In genomic region chr13:112892759-112893569, GRCh38 we compare ENCODE assay signal across 10 cellular contexts.
A peak's percentile ranks its signal among the peaks of the same experiment; 100 is the strongest.
DNase-seq lines count a peak whose midpoint lies in the region; ATAC-seq and TF ChIP-seq lines count a peak whose summit lies in the region.
"Had no signal": no experiment of that assay in that cellular context is flagged by ENCODE, and none has a peak within 500 bp of the region (broad histone marks: within the 10 kb centered on the region; RNA-seq: fewer than 3 reads in every experiment).

No MANE protein-coding gene starts in this region.

- no peaks in the 10 kb centered on the region for H3K9me3 ChIP-seq in Caco-2
- no peaks in the 10 kb centered on the region for H3K9me3 ChIP-seq in mucosa of descending colon
- H3K9me3 ChIP-seq: Peyer's patch had no signal

- H3K4me3 ChIP-seq in Caco-2 (ENCODE audit: low read depth, low read length) (peak overlapping the region; percentile 57), mucosa of descending colon (no peak overlapping the region)

- H3K4me1 ChIP-seq in Caco-2 (peaks cover 21% of the 10 kb centered on the region), mucosa of descending colon (ENCODE audit: low read depth) (peaks cover 18% of the 10 kb centered on the region)

- H3K27ac ChIP-seq in VCaP, result peak overlapping the region; percentile 63

- BruUV-seq in Caco-2 (replicated peaks; lab: Mats Ljungman, UMichigan), result no TSS peak

- CTCF ChIA-PET in Caco-2 (lab: Charles Lee), result interaction anchor here (1.1 to 1.9 kb wide), 5 partner anchors 19 to 77 kb away, joined by 3 to 11 read pairs (median 4); no protein-coding TSS in a partner anchor

- POLR2A ChIA-PET in Caco-2 (lab: Charles Lee), result interaction anchor here (0.6 to 1.0 kb wide), 3 partner anchors 36 to 136 kb away, joined by 3 to 4 read pairs (median 3); no protein-coding TSS in a partner anchor

- intact Hi-C loops in Caco-2 (cut with micrococcal nuclease; ENCODE audit: unreplicated experiment), result loop anchor here (1.0 kb wide), 1 partner anchor 38 kb away; no protein-coding TSS in a partner anchor
- intact Hi-C loops in mucosa of descending colon (cut with DNase I, micrococcal nuclease), result no loop called here

- peaks cover 23% of the 10 kb centered on the region for H3K36me3 Mint-ChIP-seq in Caco-2 (ENCODE audit: insufficient read depth, unreplicated experiment)

- H3K4me3 Mint-ChIP-seq in Caco-2 (ENCODE audit: unreplicated experiment), result peak overlapping the region; percentile 84

- peak overlapping the region; percentile 95 for H3K27ac Mint-ChIP-seq in Caco-2 (ENCODE audit: unreplicated experiment)

- no peaks in the 10 kb centered on the region for H3K27me3 Mint-ChIP-seq in Caco-2 (ENCODE audit: insufficient read depth, unreplicated experiment)

- DNase-seq in Caco-2 (peak; percentile 62 to 72), mucosa of descending colon (peak; percentile 46 to 72 (median 68)), COLO829 (ENCODE audit: low spot score) (no peak)
- no peak for DNase-seq in stimulated activated CD4-positive, alpha-beta T cell treated with anti-CD3 and anti-CD28 coated beads, Interleukin-4, amount 100 ng/mL, for 4 hours
- DNase-seq: activated gamma-delta T cell treated with Interleukin-2 at 50 U/mL for 16 hours had no signal

- H3K9me3 Mint-ChIP-seq in Caco-2 (ENCODE audit: unreplicated experiment), result no peaks in the 10 kb centered on the region

- ATAC-seq in HG03108 (IDR thresholded peaks at IDR 0.05; ENCODE audit: unreplicated experiment) (peak; percentile 43), mucosa of descending colon (peak; percentile 62), HG02571 (IDR thresholded peaks at IDR 0.05; ENCODE audit: unreplicated experiment) (no peak), HG02884 (IDR thresholded peaks at IDR 0.05; ENCODE audit: unreplicated experiment) (no peak)

- TF ChIP-seq CTCF in Caco-2 (IDR thresholded peaks at IDR 0.05; ENCODE audit: insufficient read depth in 1 of 2, low read depth in 1 of 2, low read length in 1 of 2, severe bottlenecking in 1 of 2, unreplicated experiment in 1 of 2), result no peak
- TF ChIP-seq CTCF in VCaP (conservative IDR thresholded peaks at IDR 0.05), result no peak
- no peak for TF ChIP-seq CTCF in mucosa of descending colon (IDR thresholded peaks at IDR 0.05)

- peaks cover 16% of the 10 kb centered on the region for H3K4me1 Mint-ChIP-seq in Caco-2 (ENCODE audit: low read depth, unreplicated experiment)

- no peaks in the 10 kb centered on the region for H3K27me3 ChIP-seq in Caco-2 (replicated peaks; ENCODE audit: control insufficient read depth, insufficient read depth, low read length)
- H3K27me3 ChIP-seq: Peyer's patch had no signal

- H3K36me3 ChIP-seq in Caco-2 (ENCODE audit: control insufficient read depth, insufficient read depth, low read length) (no peaks in the 10 kb centered on the region), mucosa of descending colon (ENCODE audit: low read depth) (no peaks in the 10 kb centered on the region)
- H3K36me3 ChIP-seq: Peyer's patch had no signal

Comparison
In these comparisons a context has a peak if more than half of its experiments do, and no peak if none do; other contexts are left out.
1. DNase-seq: peak in Caco-2 (2 of 2) and mucosa of descending colon (3 of 3); none in stimulated activated CD4-positive, alpha-beta T cell treated with anti-CD3 and anti-CD28 coated beads, Interleukin-4, amount 100 ng/mL, for 4 hours (0 of 2) and COLO829 (single experiment).
2. ATAC-seq: peak in HG03108 (single experiment) and mucosa of descending colon (single experiment); none in HG02571 (single experiment) and HG02884 (single experiment).